ENCODE assay signal across 28 cellular contexts in the genomic region with DNA sequence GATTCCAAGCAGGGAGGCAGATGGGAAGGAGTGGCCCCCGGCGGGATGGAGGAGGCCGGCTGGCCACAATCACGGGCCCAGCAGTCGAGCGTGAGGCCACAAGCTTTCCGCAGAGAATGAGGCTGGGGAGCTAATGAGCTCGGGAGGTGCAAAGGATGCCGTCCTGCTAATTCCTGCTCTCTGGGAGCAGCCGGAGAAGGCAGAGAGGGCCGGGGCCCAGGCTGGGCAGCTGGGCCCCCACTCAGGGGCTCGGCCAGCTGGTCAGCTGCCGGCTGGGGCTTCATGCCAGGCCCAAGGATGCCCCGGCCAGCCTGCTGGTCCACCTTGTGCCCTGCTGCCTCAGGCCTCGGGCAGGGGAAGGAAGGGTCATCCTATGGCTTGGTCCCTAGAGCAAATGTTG.
"Had no signal": no experiment of that assay in that cellular context is flagged by ENCODE, and none has a peak within 500 bp of the region (broad histone marks: within the 10 kb centered on the region; RNA-seq: fewer than 3 reads in every experiment).

No MANE protein-coding gene starts in this region.

- H3K9me3 ChIP-seq: ascending aorta, colonic mucosa, esophagus muscularis mucosa, gastrocnemius medialis had no signal

- H3K27me3 ChIP-seq: ascending aorta, colonic mucosa, foreskin keratinocyte had no signal

- H3K27ac ChIP-seq: ascending aorta, colonic mucosa, esophagus muscularis mucosa, foreskin keratinocyte, gastrocnemius medialis, heart left ventricle, VCaP had no signal

- ATAC-seq: activated naive CD4-positive, alpha-beta T cell treated with anti-CD3 and anti-CD28 coated beads, Interleukin-2, amount 50 U/mL, for 72 hours; activated T-cell treated with anti-CD3 and anti-CD28 coated beads, Interleukin-2, amount 50 U/mL, for 72 hours; foreskin keratinocyte; gastrocnemius medialis; heart left ventricle; WTC11 had no signal

- H3K4me1 ChIP-seq: ascending aorta, colonic mucosa, esophagus muscularis mucosa, foreskin keratinocyte, gastrocnemius medialis, heart left ventricle had no signal

- H3K4me3 Mint-ChIP-seq: activated CD4-positive, alpha-beta memory T cell treated with anti-CD3 and anti-CD28 coated beads, Interleukin-2, amount 10 ng/mL, durations not matched to agents 7 days and 5 days; activated CD4-positive, alpha-beta T cell treated with anti-CD3 and anti-CD28 coated beads, Interleukin-2, amount 10 ng/mL, durations not matched to agents 7 days and 5 days; activated naive CD4-positive, alpha-beta T cell treated with anti-CD3 and anti-CD28 coated beads, Interleukin-2, amount 10 ng/mL, durations not matched to agents 7 days and 5 days; activated naive CD8-positive, alpha-beta T cell treated with anti-CD3 and anti-CD28 coated beads, Interleukin-2, amount 10 ng/mL, durations not matched to agents 7 days and 5 days; activated T-cell treated with anti-CD3 and anti-CD28 coated beads, Interleukin-2, amount 50 U/mL, for 24 hours; activated T-cell treated with anti-CD3 and anti-CD28 coated beads, Interleukin-2, amount 50 U/mL, for 72 hours; brain; central memory CD8-positive, alpha-beta T cell; endodermal cell; WTC11 had no signal

- H3K9me3 Mint-ChIP-seq: activated CD4-positive, alpha-beta T cell treated with anti-CD3 and anti-CD28 coated beads, Interleukin-2, amount 10 ng/mL, durations not matched to agents 7 days and 5 days; activated naive CD4-positive, alpha-beta T cell treated with anti-CD3 and anti-CD28 coated beads, Interleukin-2, amount 10 ng/mL, durations not matched to agents 7 days and 5 days; activated naive CD4-positive, alpha-beta T cell treated with anti-CD3 and anti-CD28 coated beads, Interleukin-2, amount 50 U/mL, for 72 hours; activated naive CD8-positive, alpha-beta T cell treated with anti-CD3 and anti-CD28 coated beads, Interleukin-2, amount 10 ng/mL, durations not matched to agents 7 days and 5 days; activated T-cell treated with anti-CD3 and anti-CD28 coated beads, Interleukin-2, amount 50 U/mL, for 24 hours; central memory CD8-positive, alpha-beta T cell; endodermal cell had no signal

- H3K4me3 ChIP-seq: ascending aorta, colonic mucosa, esophagus muscularis mucosa, gastrocnemius medialis, heart left ventricle had no signal

- DNase-seq: activated CD4-positive, alpha-beta memory T cell treated with anti-CD3 and anti-CD28 coated beads, Interleukin-2, amount 10 ng/mL, durations not matched to agents 7 days and 5 days; activated CD4-positive, alpha-beta T cell treated with anti-CD3 and anti-CD28 coated beads for 1 hour; activated CD4-positive, alpha-beta T cell treated with anti-CD3 and anti-CD28 coated beads for 4 hours; activated CD4-positive, alpha-beta T cell treated with anti-CD3 and anti-CD28 coated beads, Interleukin-2, amount 10 ng/mL, durations not matched to agents 7 days and 5 days; activated CD4-positive, alpha-beta T cell treated with anti-CD3 and anti-CD28 coated beads, Interleukin-2, amount 50 U/mL, for 4 hours; activated CD8-positive, alpha-beta memory T cell treated with anti-CD3 and anti-CD28 coated beads, Interleukin-2, amount 50 U/mL, for 48 hours; activated gamma-delta T cell; activated naive CD4-positive, alpha-beta T cell; activated naive CD4-positive, alpha-beta T cell treated with anti-CD3 and anti-CD28 coated beads, Interleukin-2, amount 10 ng/mL, durations not matched to agents 7 days and 5 days; activated naive CD8-positive, alpha-beta T cell treated with anti-CD3 and anti-CD28 coated beads, Interleukin-2, amount 10 ng/mL, durations not matched to agents 7 days and 5 days; activated T-cell treated with anti-CD3 and anti-CD28 coated beads for 4 hours; activated T-cell treated with anti-CD3 and anti-CD28 coated beads, Interleukin-2, amount 50 U/mL, for 24 hours; activated T-cell treated with anti-CD3 and anti-CD28 coated beads, Interleukin-2, amount 50 U/mL, for 72 hours; colonic mucosa; effector memory CD4-positive, alpha-beta T cell; endodermal cell; foreskin keratinocyte; gastrocnemius medialis; glutamatergic neuron; heart left ventricle; T-helper 2 cell had no signal

- H3K4me1 Mint-ChIP-seq: activated CD4-positive, alpha-beta memory T cell treated with anti-CD3 and anti-CD28 coated beads, Interleukin-2, amount 10 ng/mL, durations not matched to agents 7 days and 5 days; activated CD4-positive, alpha-beta T cell treated with anti-CD3 and anti-CD28 coated beads, Interleukin-2, amount 10 ng/mL, durations not matched to agents 7 days and 5 days; activated naive CD4-positive, alpha-beta T cell treated with anti-CD3 and anti-CD28 coated beads, Interleukin-2, amount 10 ng/mL, durations not matched to agents 7 days and 5 days; activated naive CD8-positive, alpha-beta T cell treated with anti-CD3 and anti-CD28 coated beads, Interleukin-2, amount 10 ng/mL, durations not matched to agents 7 days and 5 days; central memory CD8-positive, alpha-beta T cell had no signal

- H3K36me3 ChIP-seq: ascending aorta, colonic mucosa, esophagus muscularis mucosa, gastrocnemius medialis, heart left ventricle had no signal

- H3K27ac Mint-ChIP-seq: activated CD4-positive, alpha-beta memory T cell treated with anti-CD3 and anti-CD28 coated beads, Interleukin-2, amount 10 ng/mL, durations not matched to agents 7 days and 5 days; activated CD4-positive, alpha-beta T cell treated with anti-CD3 and anti-CD28 coated beads, Interleukin-2, amount 10 ng/mL, durations not matched to agents 7 days and 5 days; activated naive CD4-positive, alpha-beta T cell treated with anti-CD3 and anti-CD28 coated beads, Interleukin-2, amount 10 ng/mL, durations not matched to agents 7 days and 5 days; activated naive CD4-positive, alpha-beta T cell treated with anti-CD3 and anti-CD28 coated beads, Interleukin-2, amount 50 U/mL, for 72 hours; activated naive CD8-positive, alpha-beta T cell treated with anti-CD3 and anti-CD28 coated beads, Interleukin-2, amount 10 ng/mL, durations not matched to agents 7 days and 5 days; activated T-cell treated with anti-CD3 and anti-CD28 coated beads, Interleukin-2, amount 50 U/mL, for 24 hours; activated T-cell treated with anti-CD3 and anti-CD28 coated beads, Interleukin-2, amount 50 U/mL, for 72 hours; endodermal cell; WTC11 had no signal

- H3K36me3 Mint-ChIP-seq: activated naive CD4-positive, alpha-beta T cell treated with anti-CD3 and anti-CD28 coated beads, Interleukin-2, amount 10 ng/mL, durations not matched to agents 7 days and 5 days; activated naive CD4-positive, alpha-beta T cell treated with anti-CD3 and anti-CD28 coated beads, Interleukin-2, amount 50 U/mL, for 72 hours; activated naive CD8-positive, alpha-beta T cell treated with anti-CD3 and anti-CD28 coated beads, Interleukin-2, amount 10 ng/mL, durations not matched to agents 7 days and 5 days; brain; WTC11 had no signal
